8 cellular contexts compared by ENCODE assay signal in the genomic region with DNA sequence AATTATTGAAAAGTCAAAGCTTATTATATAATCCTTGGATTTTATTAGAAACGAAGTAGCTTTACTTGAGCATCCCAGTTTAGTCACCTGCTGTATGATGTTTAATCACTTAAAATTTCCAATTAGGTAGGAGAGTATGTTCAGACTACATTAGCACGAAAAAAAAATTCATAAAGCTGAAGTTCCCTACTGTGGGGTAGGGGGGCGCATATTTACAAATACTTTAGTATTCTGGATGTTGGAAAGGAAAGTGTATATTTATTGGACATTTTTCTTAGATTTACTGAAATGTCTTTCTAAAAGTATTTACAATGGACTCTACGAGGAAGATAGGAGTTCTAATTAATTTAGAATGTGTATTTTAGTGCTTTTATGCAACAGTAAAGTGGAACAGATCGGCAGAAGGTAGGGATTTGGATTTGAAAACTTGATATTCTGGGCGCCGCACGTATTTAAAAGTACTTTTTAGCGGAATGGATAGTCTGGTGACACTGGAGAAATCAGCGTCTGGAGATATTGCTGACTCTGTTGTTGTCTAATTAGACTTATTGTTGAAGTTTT.
A peak's percentile ranks its signal among the peaks of the same experiment; 100 is the strongest.
DNase-seq lines count a peak whose midpoint lies in the region; ATAC-seq and TF ChIP-seq lines count a peak whose summit lies in the region.

No MANE protein-coding gene starts in this region.

- no peaks in the 10 kb centered on the region for H3K9me2 ChIP-seq in Loucy (replicated peaks; ENCODE audit: low read depth, low read length)

- no peaks in the 10 kb centered on the region for H3K27me3 ChIP-seq in Loucy (ENCODE audit: insufficient read depth, low read length, poor library complexity, severe bottlenecking)
- no peaks in the 10 kb centered on the region for H3K27me3 ChIP-seq in muscle layer of duodenum (ENCODE audit: low read depth, low read length)

- H4K20me1 ChIP-seq in Loucy (ENCODE audit: insufficient read depth, low read length, poor library complexity, severe bottlenecking) = peaks cover 62% of the 10 kb centered on the region

- in situ Hi-C loops in astrocyte of the spinal cord (cut with HindIII; ENCODE audit: low sequenced_read_pairs) = no loop called here

- peak overlapping the region; percentile 81 for H3K4me3 ChIP-seq in Loucy (ENCODE audit: low read length, poor library complexity, severe bottlenecking)
- H3K4me3 ChIP-seq in astrocyte of the spinal cord (ENCODE audit: low read depth, low read length) = peak overlapping the region; percentile 1
- peak overlapping the region; percentile 74 to 93 for H3K4me3 ChIP-seq in muscle layer of duodenum (ENCODE audit: low read depth in 1 of 2, low read length in 2 of 2)

- H3K9ac ChIP-seq in Loucy (ENCODE audit: low read depth, low read length, poor library complexity, severe bottlenecking) = peak overlapping the region; percentile 76

- H2AFZ ChIP-seq in Loucy (ENCODE audit: low read length) = no peak overlapping the region

- peak overlapping the region; percentile 95 for H3K4me2 ChIP-seq in Loucy (ENCODE audit: low read depth, low read length, poor library complexity, severe bottlenecking)

- DNase-seq in DMS 273 (lab: John Stamatoyannopoulos, UW; ENCODE audit: unreplicated experiment) (peak; percentile 52), DMS 273 treated with DMSO at 0.1 percent for 48 hours (lab: John Stamatoyannopoulos, UW) (no peak), astrocyte of the spinal cord (ENCODE audit: low read depth, low spot score) (peak; percentile 10), HuH-7 (ENCODE audit: low spot score) (no peak)
- no peak for DNase-seq in activated CD4-positive, alpha-beta T cell treated with anti-CD3 and anti-CD28 coated beads, Interleukin-2, amount 50 U/mL, for 48 hours

- H3K4me1 ChIP-seq in Loucy (ENCODE audit: insufficient read depth, low read length, poor library complexity, severe bottlenecking) (peaks cover 58% of the 10 kb centered on the region), muscle layer of duodenum (ENCODE audit: control insufficient read depth in 1 of 2, insufficient read depth in 2 of 2, low read length in 2 of 2) (peaks cover 9 to 15% of the 10 kb centered on the region in 2 donors)

- H3K9me3 ChIP-seq in Loucy (ENCODE audit: insufficient read depth, low read depth, low read length) = no peaks in the 10 kb centered on the region
- H3K9me3 ChIP-seq in muscle layer of duodenum (ENCODE audit: control insufficient read depth in 1 of 2, low read length in 2 of 2) = no peaks in the 10 kb centered on the region

- no peaks in the 10 kb centered on the region for H3F3A ChIP-seq in Loucy (ENCODE audit: low read depth)

- H3K36me3 ChIP-seq in Loucy (ENCODE audit: insufficient read depth, low read length) (no peaks in the 10 kb centered on the region), muscle layer of duodenum (ENCODE audit: control insufficient read depth in 1 of 2, insufficient read depth in 2 of 2, low read length in 2 of 2) (no peaks in the 10 kb centered on the region)

- TF ChIP-seq CTCF in Loucy (conservative IDR thresholded peaks at IDR 0.05; ENCODE audit: low read length) = peak; percentile 74
- TF ChIP-seq CTCF in astrocyte of the spinal cord (IDR thresholded peaks at IDR 0.05; ENCODE audit: low read depth, low read length) = peak; percentile 30

- no peak overlapping the region for H3K27ac ChIP-seq in muscle layer of duodenum (ENCODE audit: low read length)

- no peak for ATAC-seq in HG03108 (IDR thresholded peaks at IDR 0.05; ENCODE audit: unreplicated experiment)

- H3K79me2 ChIP-seq in Loucy (ENCODE audit: insufficient read depth, low read length) = peaks cover 63% of the 10 kb centered on the region

Comparison
In these comparisons a context has a peak if more than half of its experiments do, and no peak if none do; other contexts are left out.
1. DNase-seq: peak in DMS 273 (single experiment) and astrocyte of the spinal cord (single experiment); none in DMS 273 treated with DMSO at 0.1 percent for 48 hours (single experiment), HuH-7 (single experiment) and activated CD4-positive, alpha-beta T cell treated with anti-CD3 and anti-CD28 coated beads, Interleukin-2, amount 50 U/mL, for 48 hours (0 of 2).
2. H3K4me3 ChIP-seq: peak in every context shown above with its lines; median percentile 84 in muscle layer of duodenum; 81 in Loucy; 1 in astrocyte of the spinal cord.